18 cellular contexts compared by ENCODE assay signal in genomic region chr20:44392088-44392775, GRCh38. TPM values are rescaled to one million over a fixed set of nuclear protein-coding genes. Genes with fewer than 3 reads are reported as not detected.
DNase-seq lines count a peak whose midpoint lies in the region; ATAC-seq and TF ChIP-seq lines count a peak whose summit lies in the region.
"Had no signal": no experiment of that assay in that cellular context is flagged by ENCODE, and none has a peak within 500 bp of the region (broad histone marks: within the 10 kb centered on the region; RNA-seq: fewer than 3 reads in every experiment).

No MANE protein-coding gene starts in this region.

- intact Hi-C loops in right lobe of liver (cut with DNase I), result loop anchor here in 1 of 2 donors (5.0 kb wide), 1 partner anchor 70 kb away; no protein-coding TSS in a partner anchor
- intact Hi-C loops in transverse colon (cut with DNase I; ENCODE audit: low total_unique reads), result no loop called here
- intact Hi-C loops in CD14-positive monocyte (cut with micrococcal nuclease), result no loop called here

- no peak for TF ChIP-seq CTCF in Peyer's patch (IDR thresholded peaks at IDR 0.05)
- TF ChIP-seq CTCF in hepatocyte (IDR thresholded peaks at IDR 0.05; ENCODE audit: poor library complexity), result no peak
- TF ChIP-seq CTCF in right lobe of liver (IDR thresholded peaks at IDR 0.05), result no peak
- no peak for TF ChIP-seq CTCF in transverse colon (IDR thresholded peaks at IDR 0.05)
- TF ChIP-seq CTCF in CD14-positive monocyte (IDR thresholded peaks at IDR 0.05), result no peak

- DNase-seq in Peyer's patch (peak in 1 of 3 donors; percentile 18), hepatocyte (ENCODE audit: low spot score) (no peak), right lobe of liver (no peak), transverse colon (no peak), CD14-positive monocyte (ENCODE audit: low spot score) (no peak)
- DNase-seq: AML-193; CD8-positive, alpha-beta T cell; DMS 273 treated with DMSO at 0.1 percent for 48 hours; DND-41; EL; H9 had no signal

- H3K27me3 ChIP-seq in Peyer's patch (no peaks in the 10 kb centered on the region), hepatocyte (no peaks in the 10 kb centered on the region), right lobe of liver (no peaks in the 10 kb centered on the region), transverse colon (no peaks in the 10 kb centered on the region)
- H3K27me3 ChIP-seq: BLaER1 had no signal

- ATAC-seq in right lobe of liver (no peak), GM21360 (IDR thresholded peaks at IDR 0.05; ENCODE audit: unreplicated experiment) (no peak), HG03039 (IDR thresholded peaks at IDR 0.05; ENCODE audit: unreplicated experiment) (no peak)
- ATAC-seq: CD8-positive, alpha-beta T cell; GM12878 had no signal

- peaks cover 11% of the 10 kb centered on the region for H3K4me1 Mint-ChIP-seq in CD14-positive monocyte

- H3K9me2 ChIP-seq in hepatocyte (replicated peaks; ENCODE audit: insufficient read depth), result no peaks in the 10 kb centered on the region

- H3K4me1 ChIP-seq in Peyer's patch, result peaks cover 0 to 37% (median 0%) of the 10 kb centered on the region in 4 donors
- H3K4me1 ChIP-seq in hepatocyte (ENCODE audit: insufficient read depth), result peaks cover 8% of the 10 kb centered on the region
- H3K4me1 ChIP-seq in right lobe of liver, result peaks cover 0 to 65% (median 26%) of the 10 kb centered on the region in 4 donors
- H3K4me1 ChIP-seq in transverse colon, result peaks cover 0 to 47% (median 25%) of the 10 kb centered on the region in 4 donors
- H3K4me1 ChIP-seq: BLaER1 had no signal

- WGBS in hepatocyte (ENCODE audit: low lambda C conversion rate, missing lambda C conversion rate), result 94% methylated on average over 8 of the region's 8 CpGs
- WGBS in right lobe of liver (ENCODE audit: insufficient coverage, low coverage, low lambda C conversion rate, missing lambda C conversion rate), result 76% methylated on average over 8 of the region's 8 CpGs
- 91 to 92% methylated on average over 6 to 8 of the region's 8 CpGs for WGBS in transverse colon (ENCODE audit: low coverage in 1 of 2), 2 donors

- peaks cover 74% of the 10 kb centered on the region for H3K79me2 ChIP-seq in hepatocyte

- H3K27ac ChIP-seq in Peyer's patch, result peak overlapping the region in 3 of 4 donors; percentile 49 to 89 (median 80)
- H3K27ac ChIP-seq in hepatocyte, result peak overlapping the region; percentile 66
- H3K27ac ChIP-seq in right lobe of liver, result peak overlapping the region; percentile 77 to 97 (median 94)
- H3K27ac ChIP-seq in transverse colon, result peak overlapping the region; percentile 73 to 82 (median 79)
- H3K27ac ChIP-seq: BLaER1 had no signal

- no peaks in the 10 kb centered on the region for H3K9me3 ChIP-seq in Peyer's patch
- no peaks in the 10 kb centered on the region for H3K9me3 ChIP-seq in hepatocyte (ENCODE audit: low read depth)
- no peaks in the 10 kb centered on the region for H3K9me3 ChIP-seq in right lobe of liver
- no peaks in the 10 kb centered on the region for H3K9me3 ChIP-seq in transverse colon
- H3K9me3 ChIP-seq: BLaER1 had no signal

- TF ChIP-seq EP300 in transverse colon (IDR thresholded peaks at IDR 0.05; ENCODE audit: low read depth), result no peak

- peaks cover 0 to 2% (median 0%) of the 10 kb centered on the region in 7 donors for H3K9me3 Mint-ChIP-seq in CD14-positive monocyte
- H3K9me3 Mint-ChIP-seq: CD8-positive, alpha-beta T cell; H9 had no signal

- no peaks in the 10 kb centered on the region for H3K36me3 Mint-ChIP-seq in CD14-positive monocyte
- H3K36me3 Mint-ChIP-seq: CD8-positive, alpha-beta T cell had no signal

- H3K27ac Mint-ChIP-seq in CD14-positive monocyte, result no peak overlapping the region
- H3K27ac Mint-ChIP-seq: CD8-positive, alpha-beta T cell; H9 had no signal

- H3K4me3 ChIP-seq in Peyer's patch (peak overlapping the region in 2 of 4 donors; percentile 53 to 58), hepatocyte (no peak overlapping the region), right lobe of liver (peak overlapping the region in 2 of 3 donors; percentile 72), transverse colon (no peak overlapping the region)
- H3K4me3 ChIP-seq: BLaER1, GM12878 had no signal

- H3K27me3 Mint-ChIP-seq in CD14-positive monocyte (ENCODE audit: low read depth in 3 of 3), result peaks cover 10 to 16% (median 11%) of the 10 kb centered on the region in 3 donors

- H4K20me1 ChIP-seq in hepatocyte (ENCODE audit: insufficient read depth, poor library complexity, severe bottlenecking), result peaks cover 2% of the 10 kb centered on the region
- H4K20me1 ChIP-seq: BLaER1 had no signal

- H3K4me2 ChIP-seq in hepatocyte, result peak overlapping the region; percentile 57
- H3K4me2 ChIP-seq: BLaER1 had no signal

- no peak overlapping the region for H2AFZ ChIP-seq in hepatocyte

- TF ChIP-seq POLR2A in Peyer's patch (IDR thresholded peaks at IDR 0.05) (no peak), right lobe of liver (IDR thresholded peaks at IDR 0.05) (no peak), transverse colon (IDR thresholded peaks at IDR 0.05) (no peak)

- H3K36me3 ChIP-seq in Peyer's patch, result peaks cover 0 to 8% (median 0%) of the 10 kb centered on the region in 3 donors
- H3K36me3 ChIP-seq in hepatocyte (replicated peaks; ENCODE audit: insufficient read depth, low read depth), result no peaks in the 10 kb centered on the region
- H3K36me3 ChIP-seq in right lobe of liver, result peaks cover 0 to 24% (median 4%) of the 10 kb centered on the region in 4 donors
- no peaks in the 10 kb centered on the region for H3K36me3 ChIP-seq in transverse colon
- H3K36me3 ChIP-seq: BLaER1 had no signal

- in situ Hi-C loops in transverse colon (cut with MboI; ENCODE audit: low pct_ligation_motif_present in 1 of 4, low pct_unique_long_range_greater_than_20kb in 1 of 4, low sequenced_read_pairs in 3 of 4), result loop anchor here in 2 of 4 donors (25.0 kb wide), 1 partner anchor 220 kb away; no protein-coding TSS in a partner anchor

- no peak overlapping the region for H3K4me3 Mint-ChIP-seq in CD14-positive monocyte
- H3K4me3 Mint-ChIP-seq: CD8-positive, alpha-beta T cell; H9 had no signal

RNA-seq across cellular contexts. Expression of gene HNF4A, which starts 36.7 kb away (rescaled TPM):
- total RNA-seq in Peyer's patch (100 to 1,000 TPM in 3 of 4 donors, 10 to 100 TPM in 1; 76.7 to 346 (median 308) TPM), hepatocyte (66.7 and 88.0 TPM in 2 replicates), right lobe of liver (100 to 1,000 TPM; 101 to 255 (median 157) TPM), transverse colon (100 to 1,000 TPM; 173 to 471 (median 252) TPM)
- polyA plus RNA-seq in hepatocyte (27.9 and 38.2 TPM in 2 replicates), CD14-positive monocyte (not detected)
- total RNA-seq: A172; CD8-positive, alpha-beta T cell; H1; H9 had no signal
- polyA plus RNA-seq: GM12878 had no signal

RNA-seq across cellular contexts. Expression of gene R3HDML, which starts 55.4 kb away (rescaled TPM):
- total RNA-seq in Peyer's patch, result not detected
- total RNA-seq in hepatocyte, result 0.23 TPM in 1 of 2 replicates, not detected in the other
- polyA plus RNA-seq in hepatocyte, result 0.21 TPM in 1 of 2 replicates, not detected in the other
- not detected for total RNA-seq in right lobe of liver
- not detected for total RNA-seq in transverse colon
- polyA plus RNA-seq in CD14-positive monocyte, result not detected
- total RNA-seq: A172; CD8-positive, alpha-beta T cell; G401; GM12878; H1; H9 had no signal
- polyA plus RNA-seq: GM12878, H1 had no signal

Comparison
In these comparisons a context has a peak if more than half of its experiments do, and no peak if none do; other contexts are left out.
1. H3K4me3 ChIP-seq: peak in right lobe of liver (2 of 3); none in hepatocyte (single experiment) and transverse colon (0 of 4).
2. Peak in every context shown above with its lines, with median percentiles within 50 percentile points of each other: H3K27ac ChIP-seq.